In genomic region chr15:74545776-74546656, GRCh38 we compare ENCODE assay signal across 1 cellular context.
TF ChIP-seq lines count a peak whose summit lies in the region.

No MANE protein-coding gene starts in this region.

TF ChIP-seq in HEK293, 187 proteins besides CTCF, POLR2A, EP300 and RAD21 (continued from another document and continues in another):
- peak; percentile 64; the same call in 1 of the 2 replicates for TF ChIP-seq ZBTB48 (tag by site-specific recombination; IDR thresholded peaks at IDR 0.05)
- TF ChIP-seq ZNF544 (tag by site-specific recombination; IDR thresholded peaks at IDR 0.05): no peak
- peak; percentile 90 for TF ChIP-seq GLI2 (tag by site-specific recombination; IDR thresholded peaks at IDR 0.05; ENCODE audit: borderline replicate concordance, low read depth)
- no peak for TF ChIP-seq ZNF211 (tag by site-specific recombination; IDR thresholded peaks at IDR 0.05; ENCODE audit: low read depth)
- peak; percentile 92 for TF ChIP-seq ZNF449 (tag by site-specific recombination; IDR thresholded peaks at IDR 0.05)
- no peak; the same call in 1 of the 2 replicates for TF ChIP-seq ZNF837 (tag by site-specific recombination; IDR thresholded peaks at IDR 0.05)
- TF ChIP-seq AEBP2 (tag by site-specific recombination; IDR thresholded peaks at IDR 0.05; ENCODE audit: borderline replicate concordance): no peak
- TF ChIP-seq SETDB1 (IDR thresholded peaks at IDR 0.05; ENCODE audit: insufficient read length, low read length): no peak
- TF ChIP-seq ZNF513 (tag by site-specific recombination; IDR thresholded peaks at IDR 0.05): 0 out of 2 replicates have a peak, but pooled peaks have one; percentile 38
- TF ChIP-seq ZNF148 (tag by site-specific recombination; IDR thresholded peaks at IDR 0.05; ENCODE audit: borderline replicate concordance): no peak; the same call in 1 of the 2 replicates
- no peak for TF ChIP-seq ZNF626 (tag by site-specific recombination; IDR thresholded peaks at IDR 0.05)
- TF ChIP-seq ZNF280D (tag by site-specific recombination; IDR thresholded peaks at IDR 0.05): peak; percentile 90
- peak; percentile 94 for TF ChIP-seq OVOL3 (tag by site-specific recombination; IDR thresholded peaks at IDR 0.05)
- TF ChIP-seq ZNF658 (tag by site-specific recombination; IDR thresholded peaks at IDR 0.05): no peak; the same call in 1 of the 2 replicates
- TF ChIP-seq ZNF580 (tag by site-specific recombination; IDR thresholded peaks at IDR 0.05): peak; percentile 96
- no peak for TF ChIP-seq ZNF175 (tag by site-specific recombination; IDR thresholded peaks at IDR 0.05)
- TF ChIP-seq ZNF214 (tag by site-specific recombination; IDR thresholded peaks at IDR 0.05; ENCODE audit: borderline replicate concordance): no peak
- TF ChIP-seq ZNF423 (tag by site-specific recombination; IDR thresholded peaks at IDR 0.05): peak; percentile 94
- TF ChIP-seq ZNF341 (tag by site-specific recombination; IDR thresholded peaks at IDR 0.05; ENCODE audit: low read depth): peak; percentile 63
- no peak for TF ChIP-seq ZNF311 (tag by site-specific recombination; IDR thresholded peaks at IDR 0.05; ENCODE audit: borderline replicate concordance)
- peak; percentile 78; the same call in 1 of the 2 replicates for TF ChIP-seq ZSCAN16 (tag by site-specific recombination; IDR thresholded peaks at IDR 0.05)
- TF ChIP-seq PATZ1 (tag by site-specific recombination; IDR thresholded peaks at IDR 0.05): peak; percentile 100
- TF ChIP-seq ZNF362 (tag by site-specific recombination; IDR thresholded peaks at IDR 0.05): peak; percentile 99
- TF ChIP-seq ZNF202 (tag by site-specific recombination; IDR thresholded peaks at IDR 0.05; ENCODE audit: borderline replicate concordance): no peak
- no peak for TF ChIP-seq ZNF548 (tag by site-specific recombination; IDR thresholded peaks at IDR 0.05)
- TF ChIP-seq KLF8 (tag by site-specific recombination; IDR thresholded peaks at IDR 0.05): peak; percentile 98
- peak; percentile 99 for TF ChIP-seq ZBTB1 (tag by site-specific recombination; IDR thresholded peaks at IDR 0.05)
- peak; percentile 87 for TF ChIP-seq ZNF146 (tag by site-specific recombination; IDR thresholded peaks at IDR 0.05)
- no peak for TF ChIP-seq ZNF433 (tag by site-specific recombination; IDR thresholded peaks at IDR 0.05; ENCODE audit: low read depth)
- peak; percentile 85 for TF ChIP-seq SP3 (tag by site-specific recombination; IDR thresholded peaks at IDR 0.05)
- TF ChIP-seq BCL11A (tag by site-specific recombination; IDR thresholded peaks at IDR 0.05; ENCODE audit: low read depth): peak; percentile 99
- TF ChIP-seq ZNF768 (tag by site-specific recombination; IDR thresholded peaks at IDR 0.05): no peak; the same call in 1 of the 2 replicates
- TF ChIP-seq PBX3 (CRISPR knock-in tag; IDR thresholded peaks at IDR 0.05): peak; percentile 84; the same call in 1 of the 2 replicates
- TF ChIP-seq ZNF169 (tag by site-specific recombination; IDR thresholded peaks at IDR 0.05): no peak
- peak; percentile 90 for TF ChIP-seq PRDM6 (tag by site-specific recombination; IDR thresholded peaks at IDR 0.05)
- peak; percentile 93 for TF ChIP-seq ZNF398 (tag by site-specific recombination; IDR thresholded peaks at IDR 0.05)
- peak; percentile 96 for TF ChIP-seq GLIS2 (tag by site-specific recombination; IDR thresholded peaks at IDR 0.05)
- TF ChIP-seq ZXDB (tag by site-specific recombination; IDR thresholded peaks at IDR 0.05): peak; percentile 99
- peak; percentile 5; the same call in 1 of the 2 replicates for TF ChIP-seq ZNF266 (tag by site-specific recombination; IDR thresholded peaks at IDR 0.05; ENCODE audit: low read depth)
- no peak for TF ChIP-seq ZNF529 (tag by site-specific recombination; IDR thresholded peaks at IDR 0.05; ENCODE audit: insufficient replicate concordance)
- TF ChIP-seq ZNF624 (tag by site-specific recombination; IDR thresholded peaks at IDR 0.05): no peak
- peak; percentile 100 for TF ChIP-seq SP7 (tag by site-specific recombination; IDR thresholded peaks at IDR 0.05)
- no peak for TF ChIP-seq YY2 (tag by site-specific recombination; IDR thresholded peaks at IDR 0.05)
